Comparison of ENCODE assay signal across 21 cellular contexts in genomic region chr3:194949592-194949991, GRCh38.
DNase-seq lines count a peak whose midpoint lies in the region; ATAC-seq lines count a peak whose summit lies in the region.
"Had no signal": no experiment of that assay in that cellular context is flagged by ENCODE, and none has a peak within 500 bp of the region (broad histone marks: within the 10 kb centered on the region; RNA-seq: fewer than 3 reads in every experiment).

No MANE protein-coding gene starts in this region.

- no peak overlapping the region for H3K9ac ChIP-seq in BLaER1 treated with 17β-estradiol and CSF1 and Interleukin-3, amounts not matched to agents 10 nM and 100 nM
- no peak overlapping the region for H3K9ac ChIP-seq in mesenchymal stem cell (ENCODE audit: low read length)

- H3K4ac ChIP-seq in mesenchymal stem cell (ENCODE audit: low read depth in 1 of 2, low read length in 2 of 2) = no peak overlapping the region

- no peak overlapping the region for H3K4me3 Mint-ChIP-seq in stimulated activated naive CD8-positive, alpha-beta T cell treated with anti-CD3 and anti-CD28 coated beads, Interleukin-15, amount 100 ng/mL, for 72 hours
- H3K4me3 Mint-ChIP-seq: CD14-positive monocyte; CD4-positive, alpha-beta memory T cell; CD4-positive, CD25-positive, alpha-beta regulatory T cell; CD8-positive, alpha-beta memory T cell had no signal

- no peak overlapping the region for H3K4me3 ChIP-seq in BLaER1 treated with 17β-estradiol and CSF1 and Interleukin-3, amounts not matched to agents 10 nM and 100 nM
- no peak overlapping the region for H3K4me3 ChIP-seq in mesenchymal stem cell (ENCODE audit: insufficient read depth in 1 of 2, low read depth in 1 of 2, low read length in 2 of 2)
- H3K4me3 ChIP-seq: GM12878 had no signal

- DNase-seq in mesenchymal stem cell (no peak), T-helper 1 cell (no peak), hypothalamus (lab: John Stamatoyannopoulos, UW) (no peak)
- no peak for DNase-seq in stimulated activated naive CD8-positive, alpha-beta T cell treated with anti-CD3 and anti-CD28 coated beads, Interleukin-15, amount 100 ng/mL, for 72 hours
- DNase-seq: 8988T; ACHN; BE2C; C1 segment of cervical spinal cord; CD4-positive, alpha-beta memory T cell; CD4-positive, CD25-positive, alpha-beta regulatory T cell; CD8-positive, alpha-beta memory T cell; COR-L47; DMS 273 treated with DMSO at 0.1 percent for 48 hours; DMS153; DMS53; DND-41; EL; GDM1 had no signal

- peak overlapping the region; percentile 4 for H2AFZ ChIP-seq in mesenchymal stem cell (ENCODE audit: low read depth, low read length)

- H3K79me1 ChIP-seq in mesenchymal stem cell (replicated peaks; ENCODE audit: low read length, poor library complexity, severe bottlenecking) = no peaks in the 10 kb centered on the region

- no peak overlapping the region for H2AK5ac ChIP-seq in mesenchymal stem cell (ENCODE audit: low read length, severe bottlenecking)

- H2BK120ac ChIP-seq in mesenchymal stem cell (ENCODE audit: low read depth, low read length) = no peak overlapping the region

- no peaks in the 10 kb centered on the region for H4K20me1 ChIP-seq in BLaER1 treated with 17β-estradiol and CSF1 and Interleukin-3, amounts not matched to agents 10 nM and 100 nM

- no peaks in the 10 kb centered on the region for H3K27me3 ChIP-seq in BLaER1 treated with 17β-estradiol and CSF1 and Interleukin-3, amounts not matched to agents 10 nM and 100 nM
- H3K27me3 ChIP-seq in mesenchymal stem cell (ENCODE audit: control insufficient read depth in 1 of 2, insufficient read depth in 1 of 2, low read length in 2 of 2) = peaks cover 14 to 23% of the 10 kb centered on the region in 2 experiments
- H3K27me3 ChIP-seq: BE2C had no signal

- H3K4me2 ChIP-seq in BLaER1 treated with 17β-estradiol and CSF1 and Interleukin-3, amounts not matched to agents 10 nM and 100 nM = peak overlapping the region in 8 of 11 experiments; percentile 28 to 82 (median 62); a peak in 16 of 22 replicates
- no peak overlapping the region for H3K4me2 ChIP-seq in mesenchymal stem cell (ENCODE audit: low read length, poor library complexity, severe bottlenecking)

- peaks cover 19 to 65% (median 61%) of the 10 kb centered on the region in 10 experiments for H3K4me1 ChIP-seq in BLaER1 treated with 17β-estradiol and CSF1 and Interleukin-3, amounts not matched to agents 10 nM and 100 nM
- no peaks in the 10 kb centered on the region for H3K4me1 ChIP-seq in mesenchymal stem cell (ENCODE audit: control insufficient read depth, insufficient read depth, low read depth, low read length)

- peak overlapping the region in 1 of 2 experiments; percentile 32 for H3K14ac ChIP-seq in mesenchymal stem cell (ENCODE audit: low read length in 2 of 2)

- no peak overlapping the region for H2BK5ac ChIP-seq in mesenchymal stem cell (ENCODE audit: low read depth, low read length, poor library complexity, severe bottlenecking)

- no peak overlapping the region for H2BK15ac ChIP-seq in mesenchymal stem cell (ENCODE audit: low read depth, poor library complexity, severe bottlenecking)

- no peaks in the 10 kb centered on the region for H3K4me1 Mint-ChIP-seq in stimulated activated naive CD8-positive, alpha-beta T cell treated with anti-CD3 and anti-CD28 coated beads, Interleukin-15, amount 100 ng/mL, for 72 hours
- H3K4me1 Mint-ChIP-seq: CD4-positive, alpha-beta memory T cell; CD8-positive, alpha-beta memory T cell had no signal

- H3K27ac Mint-ChIP-seq in stimulated activated naive CD8-positive, alpha-beta T cell treated with anti-CD3 and anti-CD28 coated beads, Interleukin-15, amount 100 ng/mL, for 72 hours = no peak overlapping the region
- H3K27ac Mint-ChIP-seq: CD4-positive, alpha-beta memory T cell; CD4-positive, CD25-positive, alpha-beta regulatory T cell; CD8-positive, alpha-beta memory T cell had no signal

- H3K18ac ChIP-seq in mesenchymal stem cell (ENCODE audit: low read depth in 1 of 2, low read length in 2 of 2) = no peak overlapping the region

- H3K36me3 ChIP-seq in BLaER1 treated with 17β-estradiol and CSF1 and Interleukin-3, amounts not matched to agents 10 nM and 100 nM = no peaks in the 10 kb centered on the region
- no peaks in the 10 kb centered on the region for H3K36me3 ChIP-seq in mesenchymal stem cell (ENCODE audit: control insufficient read depth in 1 of 2, insufficient read depth in 2 of 2, low read depth in 1 of 2, low read length in 2 of 2)
- H3K36me3 ChIP-seq: BE2C had no signal

- H3K9me3 Mint-ChIP-seq in stimulated activated naive CD8-positive, alpha-beta T cell treated with anti-CD3 and anti-CD28 coated beads, Interleukin-15, amount 100 ng/mL, for 72 hours = no peaks in the 10 kb centered on the region

- no peak overlapping the region for H2BK12ac ChIP-seq in mesenchymal stem cell (ENCODE audit: low read length in 2 of 2)

- peaks cover 10 to 30% (median 22%) of the 10 kb centered on the region in 11 experiments; a peak in 19 of 22 replicates for H3K9me3 ChIP-seq in BLaER1 treated with 17β-estradiol and CSF1 and Interleukin-3, amounts not matched to agents 10 nM and 100 nM (replicated peaks in 1 of 11)
- H3K9me3 ChIP-seq in mesenchymal stem cell (ENCODE audit: control insufficient read depth, low read length) = peaks cover 14% of the 10 kb centered on the region
- H3K9me3 ChIP-seq: BE2C had no signal

- no peak overlapping the region for H4K91ac ChIP-seq in mesenchymal stem cell (ENCODE audit: low read length)

- no peak for ATAC-seq in stimulated activated naive CD8-positive, alpha-beta T cell treated with anti-CD3 and anti-CD28 coated beads, Interleukin-15, amount 100 ng/mL, for 72 hours
- ATAC-seq: GM12878 had no signal

- WGBS in mesenchymal stem cell = 79% methylated on average over 3 of the region's 3 CpGs

- H3K27ac ChIP-seq in BLaER1 treated with 17β-estradiol and CSF1 and Interleukin-3, amounts not matched to agents 10 nM and 100 nM = no peak overlapping the region
- H3K27ac ChIP-seq in mesenchymal stem cell (ENCODE audit: low read length, poor library complexity, severe bottlenecking) = no peak overlapping the region

- no peak overlapping the region for H3K23ac ChIP-seq in mesenchymal stem cell (ENCODE audit: low read length in 2 of 2)

- H4K8ac ChIP-seq in mesenchymal stem cell (ENCODE audit: low read length) = no peak overlapping the region

- no peaks in the 10 kb centered on the region for H3K27me3 Mint-ChIP-seq in stimulated activated naive CD8-positive, alpha-beta T cell treated with anti-CD3 and anti-CD28 coated beads, Interleukin-15, amount 100 ng/mL, for 72 hours
